In genomic region chr5:170104299-170104698, GRCh38 we compare ENCODE assay signal across 34 cellular contexts. TPM values are rescaled to one million over a fixed set of nuclear protein-coding genes. Genes with fewer than 3 reads are reported as not detected.
"Had no signal": no experiment of that assay in that cellular context is flagged by ENCODE, and none has a peak within 500 bp of the region (broad histone marks: within the 10 kb centered on the region; RNA-seq: fewer than 3 reads in every experiment).

No MANE protein-coding gene starts in this region.

- H3K4me3 ChIP-seq: Peyer's patch had no signal

- H3K27me3 ChIP-seq: brain microvascular endothelial cell, Peyer's patch had no signal

- DNase-seq: activated B cell treated with CpG ODN at 0.5 μM for 24 hours; activated CD4-positive, alpha-beta memory T cell treated with anti-CD3 and anti-CD28 coated beads for 36 hours; activated CD4-positive, alpha-beta T cell treated with anti-CD3 and anti-CD28 coated beads for 4 hours; activated CD4-positive, alpha-beta T cell treated with anti-CD3 and anti-CD28 coated beads, Interleukin-2, amount 50 U/mL, for 1 hour; activated CD4-positive, CD25-positive, alpha-beta regulatory T cell treated with anti-CD3 and anti-CD28 coated beads, Interleukin-2, amount 50 U/mL, for 72 hours; activated gamma-delta T cell treated with Interleukin-2 at 50 U/mL for 16 hours; activated naive CD4-positive, alpha-beta T cell treated with anti-CD3 and anti-CD28 coated beads, Interleukin-2, amount 50 U/mL, for 16 hours; activated naive CD8-positive, alpha-beta T cell treated with anti-CD3 and anti-CD28 coated beads for 36 hours; activated T-cell treated with anti-CD3 and anti-CD28 coated beads for 4 hours; activated T-cell treated with anti-CD3 and anti-CD28 coated beads, Interleukin-2, amount 50 U/mL, for 4 hours; amniotic stem cell; aorta; brain microvascular endothelial cell; Karpas-422; KBM-7; NCI-H1105; NCI-H1417 treated with DMSO at 0.1 percent for 48 hours; NCI-H1930; NCI-H2081 treated with DMSO at 0.1 percent for 48 hours; NCI-H226; NCI-H446 treated with DMSO at 0.1 percent for 48 hours; NCI-H524; Peyer's patch; RPMI8226; SIG-M5; T-cell; T-helper 9 cell had no signal

- H3K27ac ChIP-seq: brain microvascular endothelial cell, Peyer's patch, VCaP had no signal

- H3K36me3 Mint-ChIP-seq: activated CD4-positive, alpha-beta memory T cell treated with anti-CD3 and anti-CD28 coated beads for 36 hours; activated naive CD8-positive, alpha-beta T cell treated with anti-CD3 and anti-CD28 coated beads for 36 hours; T-cell had no signal

- H3K9me3 Mint-ChIP-seq: activated B cell treated with CpG ODN at 0.5 μM for 24 hours; activated CD4-positive, alpha-beta memory T cell treated with anti-CD3 and anti-CD28 coated beads for 36 hours; activated naive CD8-positive, alpha-beta T cell treated with anti-CD3 and anti-CD28 coated beads for 36 hours; activated T-cell treated with anti-CD3 and anti-CD28 coated beads, Interleukin-2, amount 50 U/mL, for 4 hours; activated T-helper 1 cell treated with anti-CD3 and anti-CD28 coated beads, Interleukin-12 subunit alpha, Interleukin-12 subunit beta, Interleukin-2, Interleukin-4 antibody, amounts not matched to agents 30 ng/mL and 10 ng/mL and 1 ng/mL, durations not matched to agents 14 hours and 24 hours and 36 hours; central memory CD8-positive, alpha-beta T cell; T-cell had no signal

- H3K36me3 ChIP-seq: brain microvascular endothelial cell, Peyer's patch had no signal

- H3K4me3 Mint-ChIP-seq: activated B cell treated with CpG ODN at 0.5 μM for 24 hours; activated CD4-positive, alpha-beta memory T cell treated with anti-CD3 and anti-CD28 coated beads for 36 hours; activated naive CD8-positive, alpha-beta T cell treated with anti-CD3 and anti-CD28 coated beads for 36 hours; activated T-cell treated with anti-CD3 and anti-CD28 coated beads, Interleukin-2, amount 50 U/mL, for 4 hours; activated T-helper 1 cell treated with anti-CD3 and anti-CD28 coated beads, Interleukin-12 subunit alpha, Interleukin-12 subunit beta, Interleukin-2, Interleukin-4 antibody, amounts not matched to agents 30 ng/mL and 10 ng/mL and 1 ng/mL, durations not matched to agents 14 hours and 24 hours and 36 hours; central memory CD8-positive, alpha-beta T cell; IgD-negative memory B cell; T-cell had no signal

- H3K27ac Mint-ChIP-seq: activated B cell treated with CpG ODN at 0.5 μM for 24 hours; activated CD4-positive, alpha-beta memory T cell treated with anti-CD3 and anti-CD28 coated beads for 36 hours; activated naive CD8-positive, alpha-beta T cell treated with anti-CD3 and anti-CD28 coated beads for 36 hours; activated T-helper 1 cell treated with anti-CD3 and anti-CD28 coated beads, Interleukin-12 subunit alpha, Interleukin-12 subunit beta, Interleukin-2, Interleukin-4 antibody, amounts not matched to agents 30 ng/mL and 10 ng/mL and 1 ng/mL, durations not matched to agents 14 hours and 24 hours and 36 hours; T-cell had no signal

- H3K4me1 Mint-ChIP-seq: activated B cell treated with CpG ODN at 0.5 μM for 24 hours had no signal

- H3K9me3 ChIP-seq: Peyer's patch had no signal

- H3K4me1 ChIP-seq: Peyer's patch had no signal

- ATAC-seq: activated T-cell treated with anti-CD3 and anti-CD28 coated beads, Interleukin-2, amount 50 U/mL, for 4 hours; SK-N-SH treated with all-trans-retinoic acid at 6 μM for 48 hours; T-cell had no signal

RNA-seq across cellular contexts. Expression of gene FOXI1, which starts 1.4 kb away (rescaled TPM):
- total RNA-seq: activated B cell treated with CpG ODN at 0.5 μM for 24 hours; activated CD4-positive, alpha-beta memory T cell treated with anti-CD3 and anti-CD28 coated beads for 36 hours; activated naive CD8-positive, alpha-beta T cell treated with anti-CD3 and anti-CD28 coated beads for 36 hours; activated T-cell treated with anti-CD3 and anti-CD28 coated beads, Interleukin-2, amount 50 U/mL, for 4 hours; activated T-helper 1 cell treated with anti-CD3 and anti-CD28 coated beads, Interleukin-12 subunit alpha, Interleukin-12 subunit beta, Interleukin-2, Interleukin-4 antibody, amounts not matched to agents 30 ng/mL and 10 ng/mL and 1 ng/mL, durations not matched to agents 14 hours and 24 hours and 36 hours; aorta; MCF 10A; Peyer's patch; SK-MEL-5 had no signal
- polyA plus RNA-seq: aorta, IgD-negative memory B cell had no signal
